ENCODE assay signal across 22 cellular contexts in genomic region chr14:77347746-77348145, GRCh38. TPM values are rescaled to one million over a fixed set of nuclear protein-coding genes. Genes with fewer than 3 reads are reported as not detected.
DNase-seq lines count a peak whose midpoint lies in the region; ATAC-seq and TF ChIP-seq lines count a peak whose summit lies in the region.
"Had no signal": no experiment of that assay in that cellular context is flagged by ENCODE, and none has a peak within 500 bp of the region (broad histone marks: within the 10 kb centered on the region; RNA-seq: fewer than 3 reads in every experiment).

No MANE protein-coding gene starts in this region.

- TF ChIP-seq CTCF in GM10248 (IDR thresholded peaks at IDR 0.05; ENCODE audit: control extremely low read depth, extremely low read depth, low read depth, missing control alignments) = no peak
- TF ChIP-seq CTCF in activated B cell treated with CpG ODN at 0.5 μM for 24 hours (IDR thresholded peaks at IDR 0.05) = no peak
- no peak for TF ChIP-seq CTCF in GM10266 (IDR thresholded peaks at IDR 0.05; ENCODE audit: control insufficient read depth, insufficient read depth, low read depth, missing control alignments)
- no peak for TF ChIP-seq CTCF in ascending aorta (IDR thresholded peaks at IDR 0.05)

- H3K4me1 Mint-ChIP-seq in activated B cell treated with CpG ODN at 0.5 μM for 24 hours (peaks cover 25% of the 10 kb centered on the region), naive B cell (peaks cover 9 to 31% (median 17%) of the 10 kb centered on the region in 3 donors)

- H3K36me3 Mint-ChIP-seq in activated B cell treated with CpG ODN at 0.5 μM for 24 hours (ENCODE audit: low read depth) = peaks cover 63% of the 10 kb centered on the region
- H3K36me3 Mint-ChIP-seq in naive B cell = peaks cover 22 to 26% of the 10 kb centered on the region in 2 donors

- intact Hi-C loops in activated B cell treated with CpG ODN at 0.5 μM for 24 hours (cut with micrococcal nuclease) = loop anchor here (1.0 kb wide), 1 partner anchor 30 kb away; the partner anchor contains the start of genes SAMD15 and TMED8
- intact Hi-C loops in ascending aorta (cut with DNase I) = no loop called here
- intact Hi-C loops in posterior vena cava (cut with DNase I) = no loop called here

- DNase-seq in GM10248 (ENCODE audit: extremely low spot score) (peak; percentile 35), NOMO-1 (lab: John Stamatoyannopoulos, UW; ENCODE audit: unreplicated experiment in 2 of 2) (peak; percentile 86 to 98), activated B cell treated with CpG ODN at 0.5 μM for 24 hours (no peak), naive B cell (peak; percentile 15), GM10266 (ENCODE audit: extremely low spot score) (no peak), ascending aorta (ENCODE audit: low spot score in 2 of 2) (no peak), posterior vena cava (ENCODE audit: low spot score) (no peak)
- DNase-seq: activated CD8-positive, alpha-beta T cell treated with anti-CD3 and anti-CD28 coated beads, Interleukin-2, amount 10 ng/mL, durations not matched to agents 7 days and 5 days; activated naive CD4-positive, alpha-beta T cell treated with anti-CD3 and anti-CD28 coated beads, Interleukin-2, amount 50 U/mL, for 16 hours; activated T-cell treated with anti-CD3 and anti-CD28 coated beads, Interleukin-2, amount 50 U/mL, for 4 hours; colonic mucosa; DND-41; NCI-H1105; NCI-H2171 treated with DMSO at 0.1 percent for 48 hours; NCI-H774; right cardiac atrium had no signal

- ATAC-seq in activated B cell treated with CpG ODN at 0.5 μM for 24 hours (ENCODE audit: low read depth) (peak; percentile 84), naive B cell (ENCODE audit: low read depth in 2 of 2) (peak; percentile 75 to 87), GM18870 (IDR thresholded peaks at IDR 0.05; ENCODE audit: unreplicated experiment) (no peak)
- ATAC-seq: activated CD8-positive, alpha-beta T cell treated with anti-CD3 and anti-CD28 coated beads, Interleukin-2, amount 10 ng/mL, durations not matched to agents 7 days and 5 days; activated T-cell treated with anti-CD3 and anti-CD28 coated beads, Interleukin-2, amount 50 U/mL, for 4 hours; K562; right cardiac atrium had no signal

- no peak overlapping the region for H3K27ac ChIP-seq in ascending aorta
- H3K27ac ChIP-seq: colonic mucosa, hepatocyte, thoracic aorta had no signal

- no peak overlapping the region for H3K4me3 ChIP-seq in ascending aorta
- H3K4me3 ChIP-seq: colonic mucosa, hepatocyte, K562, lung, thoracic aorta had no signal

- peaks cover 10 to 19% of the 10 kb centered on the region in 2 donors for H3K36me3 ChIP-seq in ascending aorta
- H3K36me3 ChIP-seq: colonic mucosa had no signal

- POLR2A ChIA-PET in GM10248 (lab: Yijun Ruan, JAX) = no interaction called here
- POLR2A ChIA-PET in activated B cell treated with CpG ODN at 0.5 μM for 24 hours (lab: Charles Lee) = interaction anchor here (1.6 kb wide), 2 partner anchors 27 kb away, joined by 5 read pairs; partner anchors contain the start of genes GSTZ1 and POMT2

- H3K4me3 Mint-ChIP-seq in activated B cell treated with CpG ODN at 0.5 μM for 24 hours (no peak overlapping the region), naive B cell (peak overlapping the region in 1 of 8 donors; percentile 6)
- H3K4me3 Mint-ChIP-seq: activated CD8-positive, alpha-beta T cell treated with anti-CD3 and anti-CD28 coated beads, Interleukin-2, amount 10 ng/mL, durations not matched to agents 7 days and 5 days; activated T-cell treated with anti-CD3 and anti-CD28 coated beads, Interleukin-2, amount 50 U/mL, for 4 hours had no signal

- H3K9me3 Mint-ChIP-seq in activated B cell treated with CpG ODN at 0.5 μM for 24 hours = no peaks in the 10 kb centered on the region
- no peaks in the 10 kb centered on the region for H3K9me3 Mint-ChIP-seq in naive B cell
- H3K9me3 Mint-ChIP-seq: activated T-cell treated with anti-CD3 and anti-CD28 coated beads, Interleukin-2, amount 50 U/mL, for 4 hours had no signal

- CTCF ChIA-PET in GM10248 (lab: Yijun Ruan, JAX) = no interaction called here
- CTCF ChIA-PET in activated B cell treated with CpG ODN at 0.5 μM for 24 hours (lab: Charles Lee) = interaction anchor here (0.6 kb wide), 1 partner anchor 29 kb away, joined by 3 read pairs; the partner anchor contains the start of genes SAMD15 and TMED8

- no peaks in the 10 kb centered on the region for H3K9me3 ChIP-seq in ascending aorta
- H3K9me3 ChIP-seq: colonic mucosa, thoracic aorta had no signal

- no peaks in the 10 kb centered on the region for H3K4me1 ChIP-seq in ascending aorta
- H3K4me1 ChIP-seq: colonic mucosa had no signal

- H3K27me3 ChIP-seq in ascending aorta = no peaks in the 10 kb centered on the region
- H3K27me3 ChIP-seq: colonic mucosa, hepatocyte had no signal

- H3K27me3 Mint-ChIP-seq in activated B cell treated with CpG ODN at 0.5 μM for 24 hours (no peaks in the 10 kb centered on the region), naive B cell (no peaks in the 10 kb centered on the region)

- H3K27ac Mint-ChIP-seq in activated B cell treated with CpG ODN at 0.5 μM for 24 hours (peak overlapping the region; percentile 79), naive B cell (peak overlapping the region; percentile 10 to 87 (median 68))
- H3K27ac Mint-ChIP-seq: activated CD8-positive, alpha-beta T cell treated with anti-CD3 and anti-CD28 coated beads, Interleukin-2, amount 10 ng/mL, durations not matched to agents 7 days and 5 days had no signal

RNA-seq across cellular contexts. Expression of gene GSTZ1, which starts 26.9 kb away (rescaled TPM):
- total RNA-seq in activated B cell treated with CpG ODN at 0.5 μM for 24 hours (17.5 and 22.2 TPM in 2 replicates), ascending aorta (22.6 TPM), posterior vena cava (1 to 10 TPM; 4.7 to 9.3 TPM)
- 10 to 100 TPM; 11.4 to 30.9 (median 17.9) TPM for polyA plus RNA-seq in naive B cell (ENCODE audit: low read depth in 6 of 6)

RNA-seq across cellular contexts. Expression of gene POMT2, which starts 27.1 kb away (rescaled TPM):
- total RNA-seq in activated B cell treated with CpG ODN at 0.5 μM for 24 hours = 28.7 and 30.8 TPM in 2 replicates
- 1 to 10 TPM in 5 of 6 donors, under 1 TPM in 1; 0.94 to 4.1 (median 3.0) TPM for polyA plus RNA-seq in naive B cell (ENCODE audit: low read depth in 6 of 6)
- total RNA-seq in ascending aorta = 28.4 TPM
- total RNA-seq in posterior vena cava = 10 to 100 TPM; 20.5 TPM

RNA-seq across cellular contexts. Expression of gene TMED8, which starts 29.1 kb away (rescaled TPM):
- total RNA-seq in activated B cell treated with CpG ODN at 0.5 μM for 24 hours (29.9 and 31.3 TPM in 2 replicates), ascending aorta (3.7 TPM), posterior vena cava (10 to 100 TPM; 11.2 to 13.3 TPM)
- 10 to 100 TPM in 5 of 6 donors, 1 to 10 TPM in 1; 2.3 to 25.0 (median 21.6) TPM for polyA plus RNA-seq in naive B cell (ENCODE audit: low read depth in 6 of 6)

RNA-seq across cellular contexts. Expression of gene SAMD15, which starts 29.4 kb away (rescaled TPM):
- total RNA-seq in activated B cell treated with CpG ODN at 0.5 μM for 24 hours = 0.71 and 1.00 TPM in 2 replicates
- polyA plus RNA-seq in naive B cell (ENCODE audit: low read depth in 6 of 6) = under 1 TPM in 2 of 6 donors, not detected in 4; 0.12 to 0.22 TPM
- total RNA-seq in ascending aorta = not detected
- under 1 TPM; 0.60 to 0.62 TPM for total RNA-seq in posterior vena cava
- total RNA-seq: T-helper 1 cell treated with Interleukin-12 subunit alpha and Interleukin-12 subunit beta and Interleukin-4 antibody, amounts not matched to agents 30 ng/mL and 1 ng/mL, for 36 hours had no signal

Comparison
In these comparisons a context has a peak if more than half of its experiments do, and no peak if none do; other contexts are left out.
1. DNase-seq: peak in GM10248 (single experiment), NOMO-1 (2 of 2) and naive B cell (single experiment); none in activated B cell treated with CpG ODN at 0.5 μM for 24 hours (single experiment), GM10266 (single experiment), ascending aorta (0 of 2) and posterior vena cava (single experiment).